Comparison of ENCODE assay signal across 16 cellular contexts in genomic region chr14:94000267-94000666, GRCh38. TPM values are rescaled to one million over a fixed set of nuclear protein-coding genes. Genes with fewer than 3 reads are reported as not detected.
A peak's percentile ranks its signal among the peaks of the same experiment; 100 is the strongest.
DNase-seq lines count a peak whose midpoint lies in the region; ATAC-seq and TF ChIP-seq lines count a peak whose summit lies in the region.
"Had no signal": no experiment of that assay in that cellular context is flagged by ENCODE, and none has a peak within 500 bp of the region (broad histone marks: within the 10 kb centered on the region; RNA-seq: fewer than 3 reads in every experiment).

No MANE protein-coding gene starts in this region.

- H2BK120ac ChIP-seq in neuronal stem cell (ENCODE audit: low read depth, low read length) = no peak overlapping the region

- H3K27ac ChIP-seq in neuronal stem cell (replicated peaks; ENCODE audit: low read length) (no peak overlapping the region), upper lobe of left lung (no peak overlapping the region)
- H3K27ac ChIP-seq: C4-2B had no signal

- H2BK5ac ChIP-seq in neuronal stem cell (ENCODE audit: low read length) = no peak overlapping the region

- no peak for TF ChIP-seq EP300 in upper lobe of left lung (IDR thresholded peaks at IDR 0.05)

- no peak overlapping the region for H3K4ac ChIP-seq in neuronal stem cell (ENCODE audit: low read length)

- no peak overlapping the region for H3K9ac ChIP-seq in neuronal stem cell (ENCODE audit: low read depth, low read length, poor library complexity)

- H2BK12ac ChIP-seq in neuronal stem cell (ENCODE audit: low read length) = peak overlapping the region; percentile 66

- no peak overlapping the region for H3K4me3 Mint-ChIP-seq in activated naive CD4-positive, alpha-beta T cell treated with anti-CD3 and anti-CD28 coated beads, Interleukin-2, amount 50 U/mL, for 24 hours
- H3K4me3 Mint-ChIP-seq in activated T-helper 2 cell treated with anti-CD3 and anti-CD28 coated beads, Interferon-gamma antibody, Interleukin-2, Interleukin-4, amounts not matched to agents 10 μg/mL and 5 μg/mL and 100 μg/mL, durations not matched to agents 14 hours and 24 hours and 36 hours (ENCODE audit: low read depth) = no peak overlapping the region
- H3K4me3 Mint-ChIP-seq: CD4-positive, alpha-beta memory T cell; H9 had no signal

- no CpG with 5 or more reads among the region's 6 CpGs for WGBS in neuronal stem cell (ENCODE audit: extremely low coverage in 2 of 2, insufficient read length in 2 of 2, insufficient replicate concordance in 1 of 2), 2 donors
- whole genome bisulfite sequencing in upper lobe of left lung, 2 donors = 86 to 88% methylated on average over 6 of the region's 6 CpGs

- peak overlapping the region; percentile 3 for H2AK5ac ChIP-seq in neuronal stem cell (ENCODE audit: low read depth, low read length)

- H3K18ac ChIP-seq in neuronal stem cell (ENCODE audit: low read length) = no peak overlapping the region

- no peaks in the 10 kb centered on the region for H3K9me3 ChIP-seq in neuronal stem cell (replicated peaks in 1 of 2; ENCODE audit: control insufficient read depth in 2 of 2, insufficient read depth in 1 of 2, low read depth in 1 of 2, low read length in 2 of 2)
- H3K9me3 ChIP-seq in upper lobe of left lung = no peaks in the 10 kb centered on the region
- H3K9me3 ChIP-seq: BE2C had no signal

- H3K4me3 ChIP-seq in neuronal stem cell (ENCODE audit: low read length in 2 of 2) = no peak overlapping the region
- H3K4me3 ChIP-seq in upper lobe of left lung = no peak overlapping the region

- H3K36me3 ChIP-seq in neuronal stem cell (replicated peaks in 1 of 2; ENCODE audit: control insufficient read depth in 2 of 2, insufficient read depth in 2 of 2, low read length in 2 of 2) (no peaks in the 10 kb centered on the region), upper lobe of left lung (no peaks in the 10 kb centered on the region)
- H3K36me3 ChIP-seq: BE2C had no signal

- H3K4me2 ChIP-seq in neuronal stem cell (ENCODE audit: insufficient read depth, low read length, poor library complexity, severe bottlenecking) = no peak overlapping the region

- H3K27me3 Mint-ChIP-seq in activated naive CD4-positive, alpha-beta T cell treated with anti-CD3 and anti-CD28 coated beads, Interleukin-2, amount 50 U/mL, for 24 hours = no peaks in the 10 kb centered on the region
- no peaks in the 10 kb centered on the region for H3K27me3 Mint-ChIP-seq in activated T-helper 2 cell treated with anti-CD3 and anti-CD28 coated beads, Interferon-gamma antibody, Interleukin-2, Interleukin-4, amounts not matched to agents 10 μg/mL and 5 μg/mL and 100 μg/mL, durations not matched to agents 14 hours and 24 hours and 36 hours (ENCODE audit: low read depth)

- intact Hi-C loops in activated T-helper 2 cell treated with anti-CD3 and anti-CD28 coated beads, Interferon-gamma antibody, Interleukin-2, Interleukin-4, amounts not matched to agents 10 μg/mL and 5 μg/mL and 100 μg/mL, durations not matched to agents 14 hours and 24 hours and 36 hours (cut with micrococcal nuclease) = loop anchor here (2.0 kb wide), 2 partner anchors 29 to 41 kb away; no protein-coding TSS in a partner anchor

- H4K91ac ChIP-seq in neuronal stem cell (ENCODE audit: low read depth, low read length, poor library complexity) = no peak overlapping the region

- no peaks in the 10 kb centered on the region for H3K36me3 Mint-ChIP-seq in activated naive CD4-positive, alpha-beta T cell treated with anti-CD3 and anti-CD28 coated beads, Interleukin-2, amount 50 U/mL, for 24 hours
- H3K36me3 Mint-ChIP-seq in activated T-helper 2 cell treated with anti-CD3 and anti-CD28 coated beads, Interferon-gamma antibody, Interleukin-2, Interleukin-4, amounts not matched to agents 10 μg/mL and 5 μg/mL and 100 μg/mL, durations not matched to agents 14 hours and 24 hours and 36 hours (ENCODE audit: low read depth) = no peaks in the 10 kb centered on the region
- H3K36me3 Mint-ChIP-seq: CD4-positive, alpha-beta memory T cell had no signal

- H3K27me3 ChIP-seq in neuronal stem cell (ENCODE audit: control insufficient read depth in 3 of 3, insufficient read depth in 3 of 3, low read depth in 1 of 3, low read length in 3 of 3) (peaks cover 0 to 43% (median 2%) of the 10 kb centered on the region in 3 experiments), upper lobe of left lung (peaks cover 0 to 5% (median 0%) of the 10 kb centered on the region in 4 donors)
- H3K27me3 ChIP-seq: BE2C had no signal

- H3K4me1 ChIP-seq in neuronal stem cell (ENCODE audit: control insufficient read depth in 2 of 2, insufficient read depth in 1 of 2, low read depth in 1 of 2, low read length in 2 of 2) (peaks cover 0 to 5% of the 10 kb centered on the region in 2 donors), upper lobe of left lung (no peaks in the 10 kb centered on the region)
- H3K4me1 ChIP-seq: BE2C had no signal

- TF ChIP-seq CTCF in GM12872 (IDR thresholded peaks at IDR 0.05; ENCODE audit: insufficient read depth, low read depth, low read length) = 0 out of 3 replicates have a peak, but pooled peaks have one; percentile 5
- no peak for TF ChIP-seq CTCF in upper lobe of left lung (IDR thresholded peaks at IDR 0.05)

- H3K79me1 ChIP-seq in neuronal stem cell (ENCODE audit: low read depth, low read length) = no peaks in the 10 kb centered on the region

- H3K14ac ChIP-seq in neuronal stem cell (ENCODE audit: low read length) = no peak overlapping the region

- no peak overlapping the region for H3K23ac ChIP-seq in neuronal stem cell (ENCODE audit: low read depth, low read length, poor library complexity)

- no peaks in the 10 kb centered on the region for H3K9me3 Mint-ChIP-seq in activated naive CD4-positive, alpha-beta T cell treated with anti-CD3 and anti-CD28 coated beads, Interleukin-2, amount 50 U/mL, for 24 hours
- H3K9me3 Mint-ChIP-seq in activated T-helper 2 cell treated with anti-CD3 and anti-CD28 coated beads, Interferon-gamma antibody, Interleukin-2, Interleukin-4, amounts not matched to agents 10 μg/mL and 5 μg/mL and 100 μg/mL, durations not matched to agents 14 hours and 24 hours and 36 hours = no peaks in the 10 kb centered on the region
- H3K9me3 Mint-ChIP-seq: CD4-positive, alpha-beta memory T cell; H9 had no signal

- peaks cover 10% of the 10 kb centered on the region for H3K4me1 Mint-ChIP-seq in activated naive CD4-positive, alpha-beta T cell treated with anti-CD3 and anti-CD28 coated beads, Interleukin-2, amount 50 U/mL, for 24 hours
- peaks cover 47% of the 10 kb centered on the region for H3K4me1 Mint-ChIP-seq in activated T-helper 2 cell treated with anti-CD3 and anti-CD28 coated beads, Interferon-gamma antibody, Interleukin-2, Interleukin-4, amounts not matched to agents 10 μg/mL and 5 μg/mL and 100 μg/mL, durations not matched to agents 14 hours and 24 hours and 36 hours (ENCODE audit: low read depth)

- peak overlapping the region; percentile 52 for H3K27ac Mint-ChIP-seq in activated naive CD4-positive, alpha-beta T cell treated with anti-CD3 and anti-CD28 coated beads, Interleukin-2, amount 50 U/mL, for 24 hours
- peak overlapping the region; percentile 46 for H3K27ac Mint-ChIP-seq in activated T-helper 2 cell treated with anti-CD3 and anti-CD28 coated beads, Interferon-gamma antibody, Interleukin-2, Interleukin-4, amounts not matched to agents 10 μg/mL and 5 μg/mL and 100 μg/mL, durations not matched to agents 14 hours and 24 hours and 36 hours
- H3K27ac Mint-ChIP-seq: H9 had no signal

- H2BK15ac ChIP-seq in neuronal stem cell (ENCODE audit: low read length) = no peak overlapping the region

- no peak overlapping the region for H2AFZ ChIP-seq in neuronal stem cell (ENCODE audit: low read length)

- TF ChIP-seq POLR2A in upper lobe of left lung (IDR thresholded peaks at IDR 0.05) = no peak

- DNase-seq in activated naive CD4-positive, alpha-beta T cell treated with Interleukin-2 at 50 U/mL for 16 hours = no peak
- DNase-seq in activated T-helper 2 cell treated with anti-CD3 and anti-CD28 coated beads, Interferon-gamma antibody, Interleukin-2, Interleukin-4, amounts not matched to agents 10 μg/mL and 5 μg/mL and 100 μg/mL, durations not matched to agents 14 hours and 24 hours and 36 hours (ENCODE audit: low spot score) = no peak
- DNase-seq in neuronal stem cell (ENCODE audit: low spot score) (no peak), midbrain (lab: John Stamatoyannopoulos, UW) (no peak), upper lobe of left lung (no peak)
- DNase-seq: BE2C; CD4-positive, alpha-beta memory T cell; DMS79; GOT3; H9 had no signal

- no peak for ATAC-seq in upper lobe of left lung (ENCODE audit: low FRiP score in 2 of 2)

- H4K8ac ChIP-seq in neuronal stem cell (ENCODE audit: low read depth, low read length) = no peak overlapping the region

RNA-seq across cellular contexts. Expression of gene CCDC197, which starts 3.2 kb away (rescaled TPM):
- 0.11 TPM in 1 of 2 replicates, not detected in the other for total RNA-seq in activated T-helper 2 cell treated with anti-CD3 and anti-CD28 coated beads, Interferon-gamma antibody, Interleukin-2, Interleukin-4, amounts not matched to agents 10 μg/mL and 5 μg/mL and 100 μg/mL, durations not matched to agents 14 hours and 24 hours and 36 hours
- polyA plus RNA-seq in neuronal stem cell (2013, experiment 1 of 2) = not detected
- not detected for polyA plus RNA-seq in neuronal stem cell (2013, experiment 2 of 2)
- not detected for total RNA-seq in upper lobe of left lung
- total RNA-seq: CD4-positive, alpha-beta memory T cell; G401; H9; HT1080 had no signal
- polyA plus RNA-seq: AG04450; CD4-positive, alpha-beta memory T cell had no signal

RNA-seq across cellular contexts. Expression of gene ASB2, which starts 23.9 kb away (rescaled TPM):
- total RNA-seq in activated T-helper 2 cell treated with anti-CD3 and anti-CD28 coated beads, Interferon-gamma antibody, Interleukin-2, Interleukin-4, amounts not matched to agents 10 μg/mL and 5 μg/mL and 100 μg/mL, durations not matched to agents 14 hours and 24 hours and 36 hours = 19.8 TPM in 2 replicates
- 0.43 TPM for polyA plus RNA-seq in neuronal stem cell (2013, experiment 1 of 2)
- 0.50 TPM for polyA plus RNA-seq in neuronal stem cell (2013, experiment 2 of 2)
- 1 to 10 TPM in 3 of 6 donors, under 1 TPM in 2, not detected in 1; 0.76 to 2.2 (median 1.9) TPM for total RNA-seq in upper lobe of left lung
- total RNA-seq: HT1080 had no signal

RNA-seq across cellular contexts. Expression of gene OTUB2, which starts 25.9 kb away (rescaled TPM):
- 2.1 and 2.3 TPM in 2 replicates for total RNA-seq in activated T-helper 2 cell treated with anti-CD3 and anti-CD28 coated beads, Interferon-gamma antibody, Interleukin-2, Interleukin-4, amounts not matched to agents 10 μg/mL and 5 μg/mL and 100 μg/mL, durations not matched to agents 14 hours and 24 hours and 36 hours
- 5.1 TPM for polyA plus RNA-seq in neuronal stem cell (2013, experiment 1 of 2)
- polyA plus RNA-seq in neuronal stem cell (2013, experiment 2 of 2) = 5.0 TPM
- total RNA-seq in upper lobe of left lung = 1 to 10 TPM in 4 of 6 donors, under 1 TPM in 2; 0.22 to 1.8 (median 1.1) TPM
